8 cellular contexts compared by ENCODE assay signal in the genomic region with DNA sequence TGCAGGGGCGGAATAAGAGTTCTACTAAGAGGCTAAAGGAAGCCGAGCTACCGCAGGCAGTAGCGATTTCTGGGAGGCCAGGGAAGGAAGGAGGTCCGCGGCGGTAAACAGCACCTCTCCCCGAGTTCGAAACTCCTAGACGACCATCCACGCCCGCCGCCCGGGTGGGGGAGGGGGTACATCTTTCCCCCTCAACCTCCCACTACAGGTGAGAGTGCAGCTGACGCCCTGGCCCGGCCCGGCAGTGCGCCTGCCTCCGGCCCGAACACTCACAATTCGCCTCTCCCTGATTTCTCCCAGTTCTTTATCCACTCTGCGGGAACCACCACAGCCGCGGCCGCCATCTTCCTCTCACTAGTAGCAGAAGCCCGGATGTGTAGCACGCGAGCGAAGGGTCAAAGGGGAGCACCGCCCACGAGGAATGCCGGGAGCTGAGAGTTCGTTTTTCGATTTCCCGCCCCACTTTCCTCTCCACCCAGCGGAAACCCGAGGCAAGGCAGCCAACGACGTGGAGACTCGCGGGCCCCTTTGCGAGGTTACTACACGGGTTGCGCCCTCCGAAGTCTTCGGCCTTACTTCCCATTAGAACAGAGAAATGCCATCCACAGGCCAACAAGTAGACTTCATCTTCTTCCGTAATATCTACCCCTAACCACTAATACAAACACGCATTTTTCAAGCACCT. TPM values are rescaled to one million over a fixed set of nuclear protein-coding genes. Genes with fewer than 3 reads are reported as not detected.
DNase-seq lines count a peak whose midpoint lies in the region; ATAC-seq and TF ChIP-seq lines count a peak whose summit lies in the region.

A gene with protein sequence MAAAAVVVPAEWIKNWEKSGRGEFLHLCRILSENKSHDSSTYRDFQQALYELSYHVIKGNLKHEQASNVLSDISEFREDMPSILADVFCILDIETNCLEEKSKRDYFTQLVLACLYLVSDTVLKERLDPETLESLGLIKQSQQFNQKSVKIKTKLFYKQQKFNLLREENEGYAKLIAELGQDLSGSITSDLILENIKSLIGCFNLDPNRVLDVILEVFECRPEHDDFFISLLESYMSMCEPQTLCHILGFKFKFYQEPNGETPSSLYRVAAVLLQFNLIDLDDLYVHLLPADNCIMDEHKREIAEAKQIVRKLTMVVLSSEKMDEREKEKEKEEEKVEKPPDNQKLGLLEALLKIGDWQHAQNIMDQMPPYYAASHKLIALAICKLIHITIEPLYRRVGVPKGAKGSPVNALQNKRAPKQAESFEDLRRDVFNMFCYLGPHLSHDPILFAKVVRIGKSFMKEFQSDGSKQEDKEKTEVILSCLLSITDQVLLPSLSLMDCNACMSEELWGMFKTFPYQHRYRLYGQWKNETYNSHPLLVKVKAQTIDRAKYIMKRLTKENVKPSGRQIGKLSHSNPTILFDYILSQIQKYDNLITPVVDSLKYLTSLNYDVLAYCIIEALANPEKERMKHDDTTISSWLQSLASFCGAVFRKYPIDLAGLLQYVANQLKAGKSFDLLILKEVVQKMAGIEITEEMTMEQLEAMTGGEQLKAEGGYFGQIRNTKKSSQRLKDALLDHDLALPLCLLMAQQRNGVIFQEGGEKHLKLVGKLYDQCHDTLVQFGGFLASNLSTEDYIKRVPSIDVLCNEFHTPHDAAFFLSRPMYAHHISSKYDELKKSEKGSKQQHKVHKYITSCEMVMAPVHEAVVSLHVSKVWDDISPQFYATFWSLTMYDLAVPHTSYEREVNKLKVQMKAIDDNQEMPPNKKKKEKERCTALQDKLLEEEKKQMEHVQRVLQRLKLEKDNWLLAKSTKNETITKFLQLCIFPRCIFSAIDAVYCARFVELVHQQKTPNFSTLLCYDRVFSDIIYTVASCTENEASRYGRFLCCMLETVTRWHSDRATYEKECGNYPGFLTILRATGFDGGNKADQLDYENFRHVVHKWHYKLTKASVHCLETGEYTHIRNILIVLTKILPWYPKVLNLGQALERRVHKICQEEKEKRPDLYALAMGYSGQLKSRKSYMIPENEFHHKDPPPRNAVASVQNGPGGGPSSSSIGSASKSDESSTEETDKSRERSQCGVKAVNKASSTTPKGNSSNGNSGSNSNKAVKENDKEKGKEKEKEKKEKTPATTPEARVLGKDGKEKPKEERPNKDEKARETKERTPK (N-terminal part only) (minus strand): TSS at position 374 of the 685 bp plus-strand sequence. CDS start 30 bp downstream, at position 344.

- TF ChIP-seq CTCF in GM10266 (IDR thresholded peaks at IDR 0.05; ENCODE audit: control insufficient read depth, insufficient read depth, low read depth, missing control alignments) (no peak), glutamatergic neuron (IDR thresholded peaks at IDR 0.05; ENCODE audit: partially characterized antibody, unreplicated experiment) (peak; percentile 17), osteoblast (IDR thresholded peaks at IDR 0.05; ENCODE audit: extremely low read depth, low read depth, low read length) (peak; percentile 32), thoracic aorta (IDR thresholded peaks at IDR 0.05) (peak; percentile 40)

- peak within 1 kb of the TSS; percentile 92 for H2AFZ ChIP-seq in osteoblast (ENCODE audit: low read length)

- H3K4me2 ChIP-seq in osteoblast (ENCODE audit: insufficient read depth, low read length), result peak within 1 kb of the TSS; percentile 77

- H3K9me3 Mint-ChIP-seq in activated naive CD8-positive, alpha-beta T cell (ENCODE audit: low read depth), result no peaks in the 10 kb centered on the region
- peaks cover 2% of the 10 kb centered on the region for H3K9me3 Mint-ChIP-seq in glutamatergic neuron (ENCODE audit: unreplicated experiment)

- peak within 1 kb of the TSS; percentile 83 for H3K27ac ChIP-seq in osteoblast (ENCODE audit: low read depth, low read length)
- peak within 1 kb of the TSS; percentile 65 to 75 for H3K27ac ChIP-seq in thoracic aorta

- H4K20me1 ChIP-seq in osteoblast (ENCODE audit: insufficient read depth, low read length), result peaks cover 8% of the 10 kb centered on the region

- peak; percentile 78 for ATAC-seq in HG02571 (IDR thresholded peaks at IDR 0.05; ENCODE audit: unreplicated experiment)
- peak; percentile 76 for ATAC-seq in thoracic aorta (ENCODE audit: insufficient number of reproducible peaks, low FRiP score, low read depth)

- H3K27me3 ChIP-seq in osteoblast (ENCODE audit: insufficient read depth, low read length), result no peaks in the 10 kb centered on the region
- no peaks in the 10 kb centered on the region for H3K27me3 ChIP-seq in thoracic aorta (replicated peaks; ENCODE audit: insufficient read depth)

- peaks cover 5% of the 10 kb centered on the region for H3K4me1 ChIP-seq in osteoblast (ENCODE audit: insufficient read depth, low read length)
- H3K4me1 ChIP-seq in thoracic aorta (ENCODE audit: control insufficient read depth in 1 of 2, low read depth in 2 of 2), result peaks cover 4 to 17% of the 10 kb centered on the region in 2 donors

- H3K36me3 Mint-ChIP-seq in activated naive CD8-positive, alpha-beta T cell, result no peaks in the 10 kb centered on the region
- no peaks in the 10 kb centered on the region for H3K36me3 Mint-ChIP-seq in glutamatergic neuron (ENCODE audit: unreplicated experiment)

- peaks cover 50% of the 10 kb centered on the region for H3K79me2 ChIP-seq in osteoblast (ENCODE audit: insufficient read depth, low read length)

- H3K4me3 Mint-ChIP-seq in activated naive CD8-positive, alpha-beta T cell, result peak within 1 kb of the TSS; percentile 95
- peak within 1 kb of the TSS; percentile 97 for H3K4me3 Mint-ChIP-seq in glutamatergic neuron (ENCODE audit: unreplicated experiment)

- peak; percentile 77 for DNase-seq in GM10266 (ENCODE audit: extremely low spot score)
- DNase-seq in NCI-H1048 (lab: John Stamatoyannopoulos, UW), result peak; percentile 44
- DNase-seq in SKM-1 (lab: John Stamatoyannopoulos, UW; ENCODE audit: unreplicated experiment), result peak; percentile 77
- peak; percentile 79 for DNase-seq in glutamatergic neuron
- DNase-seq in osteoblast (ENCODE audit: insufficient read length, low spot score, missing footprints), result peak; percentile 92
- peak; percentile 67 for DNase-seq in thoracic aorta (ENCODE audit: low spot score)

- no peaks in the 10 kb centered on the region for H3K27me3 Mint-ChIP-seq in activated naive CD8-positive, alpha-beta T cell
- H3K27me3 Mint-ChIP-seq in glutamatergic neuron (ENCODE audit: unreplicated experiment), result peaks cover 5% of the 10 kb centered on the region

- peak within 1 kb of the TSS; percentile 94 for H3K27ac Mint-ChIP-seq in activated naive CD8-positive, alpha-beta T cell
- H3K27ac Mint-ChIP-seq in glutamatergic neuron (ENCODE audit: unreplicated experiment), result peak within 1 kb of the TSS; percentile 93

- no peaks in the 10 kb centered on the region for H3K36me3 ChIP-seq in osteoblast (ENCODE audit: insufficient read depth, low read length)
- no peaks in the 10 kb centered on the region for H3K36me3 ChIP-seq in thoracic aorta

- H3K9me3 ChIP-seq in osteoblast (ENCODE audit: low read depth, low read length) (no peaks in the 10 kb centered on the region), thoracic aorta (no peaks in the 10 kb centered on the region)

- H3K4me3 ChIP-seq in osteoblast (ENCODE audit: insufficient read depth, low read length), result peak within 1 kb of the TSS; percentile 86
- H3K4me3 ChIP-seq in thoracic aorta, result peak within 1 kb of the TSS; percentile 87

- peaks cover 34% of the 10 kb centered on the region for H3K4me1 Mint-ChIP-seq in activated naive CD8-positive, alpha-beta T cell (ENCODE audit: low read depth)
- no peaks in the 10 kb centered on the region for H3K4me1 Mint-ChIP-seq in glutamatergic neuron (ENCODE audit: low read depth, unreplicated experiment)

RNA-seq across cellular contexts. Expression of the gene that starts here (rescaled TPM):
- total RNA-seq in glutamatergic neuron (ENCODE audit: unreplicated experiment) (69.5 TPM), osteoblast (71.7 and 79.3 TPM in 2 replicates), thoracic aorta (100 to 1,000 TPM; 103 to 123 TPM)

Comparison
In these comparisons a context has a peak if more than half of its experiments do, and no peak if none do; other contexts are left out.
1. Peak in every context shown above with its lines: DNase-seq, ATAC-seq, H3K4me3 ChIP-seq and H3K27ac ChIP-seq.